Comparison of ENCODE assay signal across 20 cellular contexts in the genomic region with DNA sequence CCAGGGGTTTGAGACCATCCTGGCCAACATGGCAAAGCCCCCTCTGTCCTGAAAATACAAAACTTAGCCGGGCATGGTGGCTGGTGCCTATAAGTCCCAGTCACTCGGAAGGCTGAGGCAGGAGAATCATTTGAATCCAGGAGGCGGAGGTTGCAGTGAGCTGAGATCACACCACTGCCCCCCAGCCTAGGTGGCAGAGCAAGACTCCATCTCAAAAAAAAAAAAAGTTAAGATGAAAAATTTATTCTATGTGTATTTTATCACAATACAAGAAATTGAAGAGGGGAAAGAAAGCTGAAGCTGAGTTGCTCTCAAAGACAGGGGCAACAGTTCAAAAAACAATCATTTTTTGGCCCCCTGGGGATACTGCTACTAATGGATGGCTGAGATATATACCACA.
"Had no signal": no experiment of that assay in that cellular context is flagged by ENCODE, and none has a peak within 500 bp of the region (broad histone marks: within the 10 kb centered on the region; RNA-seq: fewer than 3 reads in every experiment).

No MANE protein-coding gene starts in this region.

- H3K4me3 ChIP-seq: esophagus squamous epithelium, lung, right atrium auricular region, thoracic aorta had no signal

- H3K9me3 Mint-ChIP-seq: activated CD4-positive, alpha-beta memory T cell treated with anti-CD3 and anti-CD28 coated beads for 36 hours; activated naive CD8-positive, alpha-beta T cell treated with anti-CD3 and anti-CD28 coated beads for 36 hours; natural killer cell had no signal

- H3K36me3 ChIP-seq: brain microvascular endothelial cell had no signal

- FAIRE-seq: islet of Langerhans had no signal

- H3K4me3 Mint-ChIP-seq: activated B cell treated with CpG ODN at 0.5 μM for 24 hours; activated CD4-positive, alpha-beta memory T cell treated with anti-CD3 and anti-CD28 coated beads for 36 hours; activated CD8-positive, alpha-beta memory T cell treated with anti-CD3 and anti-CD28 coated beads, Interleukin-2, amount 10 ng/mL, durations not matched to agents 7 days and 5 days; activated naive CD8-positive, alpha-beta T cell treated with anti-CD3 and anti-CD28 coated beads for 36 hours; natural killer cell; T-cell had no signal

- H3K36me3 Mint-ChIP-seq: activated CD4-positive, alpha-beta memory T cell treated with anti-CD3 and anti-CD28 coated beads for 36 hours; activated CD8-positive, alpha-beta memory T cell treated with anti-CD3 and anti-CD28 coated beads, Interleukin-2, amount 10 ng/mL, durations not matched to agents 7 days and 5 days; activated naive CD8-positive, alpha-beta T cell treated with anti-CD3 and anti-CD28 coated beads for 36 hours; natural killer cell; T-cell had no signal

- H3K27me3 ChIP-seq: brain microvascular endothelial cell, esophagus squamous epithelium, right atrium auricular region had no signal

- H3K27me3 Mint-ChIP-seq: activated B cell treated with CpG ODN at 0.5 μM for 24 hours; activated CD4-positive, alpha-beta memory T cell treated with anti-CD3 and anti-CD28 coated beads for 36 hours; activated CD8-positive, alpha-beta memory T cell treated with anti-CD3 and anti-CD28 coated beads, Interleukin-2, amount 10 ng/mL, durations not matched to agents 7 days and 5 days; activated naive CD8-positive, alpha-beta T cell treated with anti-CD3 and anti-CD28 coated beads for 36 hours had no signal

- H3K27ac Mint-ChIP-seq: activated B cell treated with CpG ODN at 0.5 μM for 24 hours; activated CD4-positive, alpha-beta memory T cell treated with anti-CD3 and anti-CD28 coated beads for 36 hours; activated CD8-positive, alpha-beta memory T cell treated with anti-CD3 and anti-CD28 coated beads, Interleukin-2, amount 10 ng/mL, durations not matched to agents 7 days and 5 days; natural killer cell; T-cell had no signal

- H3K4me1 Mint-ChIP-seq: activated B cell treated with CpG ODN at 0.5 μM for 24 hours; activated CD8-positive, alpha-beta memory T cell treated with anti-CD3 and anti-CD28 coated beads, Interleukin-2, amount 10 ng/mL, durations not matched to agents 7 days and 5 days; activated naive CD8-positive, alpha-beta T cell treated with anti-CD3 and anti-CD28 coated beads for 36 hours; natural killer cell; T-cell had no signal

- DNase-seq: activated B cell treated with CpG ODN at 0.5 μM for 24 hours; activated CD4-positive, alpha-beta memory T cell treated with anti-CD3 and anti-CD28 coated beads for 36 hours; activated CD4-positive, alpha-beta T cell treated with anti-CD3 and anti-CD28 coated beads for 4 hours; activated CD8-positive, alpha-beta memory T cell treated with anti-CD3 and anti-CD28 coated beads, Interleukin-2, amount 10 ng/mL, durations not matched to agents 7 days and 5 days; activated naive CD8-positive, alpha-beta T cell treated with anti-CD3 and anti-CD28 coated beads for 36 hours; brain microvascular endothelial cell; cortex of kidney; effector CD4-positive, alpha-beta T cell; esophagus squamous epithelium; hippocampal formation; natural killer cell; stimulated activated CD4-positive, alpha-beta T cell treated with anti-CD3 and anti-CD28 coated beads, Interleukin-2, amount 100 ng/mL, for 24 hours; stimulated activated naive CD4-positive, alpha-beta T cell treated with Interleukin-2 at 50 U/mL for 16 hours; T-cell; T-helper 9 cell had no signal

- ATAC-seq: activated CD8-positive, alpha-beta memory T cell treated with anti-CD3 and anti-CD28 coated beads, Interleukin-2, amount 10 ng/mL, durations not matched to agents 7 days and 5 days; left lobe of liver; natural killer cell; T-cell had no signal

- H3K27ac ChIP-seq: brain microvascular endothelial cell, esophagus squamous epithelium, thoracic aorta had no signal

- H3K9me3 ChIP-seq: esophagus squamous epithelium, right atrium auricular region, thoracic aorta had no signal
